ENCODE assay signal across 8 cellular contexts in the genomic region with DNA sequence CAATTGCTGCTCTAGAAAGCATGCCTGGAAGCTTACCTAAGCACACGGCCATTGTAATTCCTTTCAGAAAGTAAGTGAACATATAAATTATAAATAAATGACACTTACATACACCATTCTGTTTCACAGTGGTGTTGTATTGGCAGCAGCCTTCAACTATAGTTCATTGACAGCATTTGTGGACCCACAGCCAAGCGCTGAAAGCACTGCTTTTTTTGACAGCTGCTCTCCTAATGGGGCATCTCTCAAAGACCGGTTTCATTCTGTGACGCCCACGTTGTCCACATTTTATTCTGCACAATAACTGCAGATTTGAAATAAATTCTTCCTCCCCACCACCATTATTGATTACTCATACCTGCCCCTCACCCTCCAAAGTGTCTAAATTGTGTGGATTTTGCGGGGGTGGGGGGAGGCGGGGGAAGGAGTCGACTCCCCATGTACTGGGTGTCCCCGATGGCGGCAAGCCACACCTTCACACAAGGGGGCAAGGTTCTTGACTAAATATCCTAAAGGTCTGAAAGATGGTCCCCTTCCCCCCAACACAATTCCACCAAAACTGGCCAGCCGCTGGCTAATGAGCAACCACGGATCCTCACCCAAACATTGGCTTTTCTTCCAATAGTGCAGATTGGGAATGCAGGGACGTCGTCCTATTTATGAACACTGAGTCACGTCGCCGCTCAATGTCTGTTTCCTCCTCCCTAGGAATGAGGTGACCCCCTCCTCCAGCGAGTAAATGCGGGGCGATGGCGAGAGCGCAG. TPM values are rescaled to one million over a fixed set of nuclear protein-coding genes. Genes with fewer than 3 reads are reported as not detected.
DNase-seq lines count a peak whose midpoint lies in the region; ATAC-seq and TF ChIP-seq lines count a peak whose summit lies in the region.

No MANE protein-coding gene starts in this region.

- no peak for ATAC-seq in CD4-positive, alpha-beta T cell (ENCODE audit: poor library complexity)
- ATAC-seq in lung (ENCODE audit: insufficient read depth, low FRiP score) (no peak), HG02870 (IDR thresholded peaks at IDR 0.05; ENCODE audit: unreplicated experiment) (no peak), GM19463 (IDR thresholded peaks at IDR 0.05; ENCODE audit: unreplicated experiment) (no peak)

- no peak overlapping the region for H3K27ac ChIP-seq in CD4-positive, alpha-beta T cell (ENCODE audit: low read depth, low read length)
- H3K27ac ChIP-seq in Karpas-422 (ENCODE audit: low read length) (no peak overlapping the region), lung (ENCODE audit: low read depth in 1 of 2, low read length in 1 of 2) (peak overlapping the region in 1 of 2 donors; percentile 92), thyroid gland (no peak overlapping the region)

- H3K27me3 ChIP-seq in CD4-positive, alpha-beta T cell (ENCODE audit: control insufficient read depth, insufficient read depth, low read length): no peaks in the 10 kb centered on the region
- H3K27me3 ChIP-seq in Karpas-422 (ENCODE audit: low read length): no peaks in the 10 kb centered on the region
- H3K27me3 ChIP-seq in lung (ENCODE audit: control insufficient read depth, insufficient read depth): no peaks in the 10 kb centered on the region
- no peaks in the 10 kb centered on the region for H3K27me3 ChIP-seq in thyroid gland

- intact Hi-C loops in CD4-positive, alpha-beta T cell (cut with DNase I, micrococcal nuclease): loop anchor here in 1 of 2 experiments (5.0 kb wide), 1 partner anchor 1458 kb away; a partner anchor contains a TSS
- intact Hi-C loops in thyroid gland (cut with DNase I): no loop called here

- H3K36me3 Mint-ChIP-seq in CD4-positive, alpha-beta T cell (ENCODE audit: low read depth): peaks cover 4% of the 10 kb centered on the region
- H3K36me3 Mint-ChIP-seq in brain: no peaks in the 10 kb centered on the region

- no peak for TF ChIP-seq CTCF in CD4-positive, alpha-beta T cell (IDR thresholded peaks at IDR 0.05)
- TF ChIP-seq CTCF in brain (conservative IDR thresholded peaks at IDR 0.05) (no peak), lung (IDR thresholded peaks at IDR 0.05; ENCODE audit: control extremely low read depth, extremely low read depth) (no peak), thyroid gland (IDR thresholded peaks at IDR 0.05) (no peak)

- no peaks in the 10 kb centered on the region for H3K9me3 Mint-ChIP-seq in CD4-positive, alpha-beta T cell
- H3K9me3 Mint-ChIP-seq in brain: no peaks in the 10 kb centered on the region

- 0 out of 2 replicates have a peak overlapping the region, but pooled peaks have one; percentile 61 for H3K9ac ChIP-seq in Karpas-422 (ENCODE audit: low read length)

- no peaks in the 10 kb centered on the region for H3K9me2 ChIP-seq in Karpas-422 (replicated peaks; ENCODE audit: insufficient read depth, low read length)

- H3K79me2 ChIP-seq in Karpas-422 (ENCODE audit: low read length): no peaks in the 10 kb centered on the region

- H3K36me3 ChIP-seq in Karpas-422 (ENCODE audit: insufficient read depth, low read length) (no peaks in the 10 kb centered on the region), lung (ENCODE audit: control insufficient read depth in 2 of 2, insufficient read depth in 2 of 2, low read length in 2 of 2) (no peaks in the 10 kb centered on the region), thyroid gland (no peaks in the 10 kb centered on the region)

- TF ChIP-seq POLR2A in thyroid gland (IDR thresholded peaks at IDR 0.05): no peak

- WGBS in lung, 2 donors: 20 to 25% methylated on average over 22 of the region's 22 CpGs
- WGBS in thyroid gland, 2 donors: 16 to 21% methylated on average over 21 to 22 of the region's 22 CpGs

- H3K27ac Mint-ChIP-seq in CD4-positive, alpha-beta T cell: peak overlapping the region; percentile 64
- H3K27ac Mint-ChIP-seq in brain: peak overlapping the region; percentile 24 to 97 (median 89)

- no peaks in the 10 kb centered on the region for H3K27me3 Mint-ChIP-seq in CD4-positive, alpha-beta T cell
- H3K27me3 Mint-ChIP-seq in brain: peaks cover 20% of the 10 kb centered on the region

- DNase-seq in CD4-positive, alpha-beta T cell: peak in 1 of 10 experiments; percentile 1
- DNase-seq in Karpas-422: no peak
- DNase-seq in lung (ENCODE audit: low spot score): no peak
- DNase-seq in thyroid gland: peak in 1 of 2 donors; percentile 11
- no peak for DNase-seq in cerebellar nuclear complex (lab: John Stamatoyannopoulos, UW)

- H2AFZ ChIP-seq in Karpas-422 (ENCODE audit: low read length): no peak overlapping the region

- H3K4me3 ChIP-seq in Karpas-422 (ENCODE audit: low read length): peak overlapping the region; percentile 67; the same call in 1 of the 2 replicates
- H3K4me3 ChIP-seq in lung: peak overlapping the region; percentile 94
- H3K4me3 ChIP-seq in thyroid gland (replicated peaks in 1 of 3): peak overlapping the region; percentile 35 to 59 (median 40)

- POLR2A ChIA-PET in CD4-positive, alpha-beta T cell (lab: Charles Lee): interaction anchor here (2.3 kb wide), 1 partner anchor 11 kb away, joined by 7 read pairs; no protein-coding TSS in a partner anchor

- H3K4me1 Mint-ChIP-seq in CD4-positive, alpha-beta T cell (ENCODE audit: low read depth): peaks cover 30% of the 10 kb centered on the region
- peaks cover 54% of the 10 kb centered on the region for H3K4me1 Mint-ChIP-seq in brain

- peak overlapping the region; percentile 54 for H3K4me2 ChIP-seq in Karpas-422 (ENCODE audit: low read depth, low read length, poor library complexity, severe bottlenecking)

- H3K4me3 Mint-ChIP-seq in CD4-positive, alpha-beta T cell: peak overlapping the region; percentile 95
- H3K4me3 Mint-ChIP-seq in brain: peak overlapping the region; percentile 83 to 94 (median 93)

- H4K20me1 ChIP-seq in Karpas-422 (ENCODE audit: insufficient read depth, low read depth, low read length): peaks cover 9% of the 10 kb centered on the region; the same call in 1 of the 2 replicates

- peaks cover 10% of the 10 kb centered on the region for H3K4me1 ChIP-seq in Karpas-422 (ENCODE audit: low read length)
- H3K4me1 ChIP-seq in lung (ENCODE audit: control insufficient read depth in 2 of 2, insufficient read depth in 2 of 2, low read length in 2 of 2): peaks cover 8 to 17% of the 10 kb centered on the region in 2 donors
- H3K4me1 ChIP-seq in thyroid gland: peaks cover 0 to 12% of the 10 kb centered on the region in 2 donors

- H3K9me3 ChIP-seq in CD4-positive, alpha-beta T cell (ENCODE audit: control insufficient read depth, low read length): no peaks in the 10 kb centered on the region
- H3K9me3 ChIP-seq in Karpas-422 (ENCODE audit: low read length) (no peaks in the 10 kb centered on the region), lung (ENCODE audit: control insufficient read depth in 2 of 2, insufficient read depth in 1 of 2, low read length in 1 of 2) (no peaks in the 10 kb centered on the region), thyroid gland (no peaks in the 10 kb centered on the region)

- CTCF ChIA-PET in CD4-positive, alpha-beta T cell (lab: Charles Lee): interaction anchor here (2.1 kb wide), 1 partner anchor 11 kb away, joined by 9 read pairs; no protein-coding TSS in a partner anchor

RNA-seq across cellular contexts. Expression of a gene that starts 1.1 kb away (rescaled TPM):
- 1 to 10 TPM; 1.1 to 1.5 TPM for total RNA-seq in CD4-positive, alpha-beta T cell
- 2.5 and 3.4 TPM in 2 replicates for total RNA-seq in Karpas-422 (2014; rRNA removed; shearing (Covaris generic); ENCODE audit: low replicate concordance)
- polyA plus RNA-seq in brain (ENCODE audit: insufficient read depth, low read depth, low replicate concordance): 49.9 TPM
- 10 to 100 TPM; 29.3 to 32.8 TPM for total RNA-seq in lung
- 10 to 100 TPM; 12.2 to 30.3 TPM for polyA plus RNA-seq in lung
- 10 to 100 TPM; 24.5 to 32.7 (median 29.0) TPM for total RNA-seq in thyroid gland

RNA-seq across cellular contexts. Expression of a gene that starts 54.9 kb away (rescaled TPM):
- total RNA-seq in CD4-positive, alpha-beta T cell: under 1 TPM in 1 of 2 experiments, not detected in 1; 0.14 TPM
- total RNA-seq in Karpas-422 (2014; rRNA removed; shearing (Covaris generic); ENCODE audit: low replicate concordance): not detected in 2 replicates
- polyA plus RNA-seq in brain (ENCODE audit: insufficient read depth, low read depth, low replicate concordance): 0.14 TPM
- total RNA-seq in lung: 10 to 100 TPM; 35.4 to 63.9 TPM
- 10 to 100 TPM; 15.1 to 25.9 TPM for polyA plus RNA-seq in lung
- 10 to 100 TPM in 2 of 4 donors, 1 to 10 TPM in 2; 3.9 to 23.9 (median 8.0) TPM for total RNA-seq in thyroid gland

Comparison
In these comparisons a context has a peak if more than half of its experiments do, and no peak if none do; other contexts are left out.
1. H3K4me3 ChIP-seq: peak in every context shown above with its lines; median percentile 94 in lung; 67 in Karpas-422; 40 in thyroid gland.